9 cellular contexts compared by ENCODE assay signal in the genomic region with DNA sequence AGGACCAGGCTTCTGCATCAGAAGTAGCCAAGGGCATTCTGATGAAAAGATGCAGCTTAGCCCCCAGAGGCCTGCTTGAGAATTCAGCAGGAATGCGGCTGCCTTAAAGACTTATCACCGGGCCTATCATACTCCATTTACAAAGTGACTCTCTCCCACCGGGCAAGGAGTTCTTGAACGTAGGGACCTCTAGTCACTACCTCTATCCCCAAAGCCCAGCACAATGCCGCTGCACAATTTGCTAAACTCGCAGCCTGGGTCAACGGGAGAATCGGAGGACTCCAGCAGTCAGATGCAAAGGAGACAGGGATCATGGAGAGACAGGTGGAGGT. TPM values are rescaled to one million over a fixed set of nuclear protein-coding genes. Genes with fewer than 3 reads are reported as not detected.
DNase-seq lines count a peak whose midpoint lies in the region; ATAC-seq, FAIRE-seq and TF ChIP-seq lines count a peak whose summit lies in the region.
"Had no signal": no experiment of that assay in that cellular context is flagged by ENCODE, and none has a peak within 500 bp of the region (broad histone marks: within the 10 kb centered on the region; RNA-seq: fewer than 3 reads in every experiment).

No MANE protein-coding gene starts in this region.

- peak overlapping the region; percentile 93 to 98 for H3K4me3 ChIP-seq in CD4-positive, alpha-beta memory T cell (ENCODE audit: low read length in 2 of 2)
- H3K4me3 ChIP-seq in HUES48 (ENCODE audit: low read depth, low read length) (peak overlapping the region; percentile 100), GM12878 (peak overlapping the region; percentile 100)

- H4K20me1 ChIP-seq in GM12878 (ENCODE audit: control insufficient read depth, insufficient read depth) = no peaks in the 10 kb centered on the region; the same call in 1 of the 2 replicates

- peaks cover 5% of the 10 kb centered on the region for H3K36me3 ChIP-seq in CD4-positive, alpha-beta memory T cell (ENCODE audit: insufficient read depth, low read length)
- H3K36me3 ChIP-seq in HUES48 (ENCODE audit: control insufficient read depth, insufficient read depth, low read length) = peaks cover 39% of the 10 kb centered on the region
- H3K36me3 ChIP-seq in GM12878 (ENCODE audit: control insufficient read depth in 2 of 2, insufficient read depth in 2 of 2, low read length in 1 of 2) = peaks cover 3 to 8% of the 10 kb centered on the region in 2 experiments

- peaks cover 26 to 53% (median 34%) of the 10 kb centered on the region in 4 donors for H3K4me1 Mint-ChIP-seq in CD4-positive, alpha-beta memory T cell

- WGBS in GM12878 (ENCODE audit: insufficient coverage, insufficient replicate concordance, low lambda C conversion rate, missing lambda C conversion rate) = 12% methylated on average over 8 of the region's 8 CpGs

- peaks cover 8 to 37% of the 10 kb centered on the region in 2 donors for H3K36me3 Mint-ChIP-seq in CD4-positive, alpha-beta memory T cell

- no peak for FAIRE-seq in GM12878 (lab: Jason Lieb, UNC)

- no TSS peak for BruUV-seq in GM12878 (replicated peaks; lab: Mats Ljungman, UMichigan)

- RAD21 ChIA-PET in GM12878 (lab: Charles Lee; ENCODE audit: unreplicated experiment) = interaction anchor here (0.8 to 1.4 kb wide), 4 partner anchors 76 to 169 kb away, joined by 3 read pairs; a partner anchor contains a TSS

- SMC1A ChIA-PET in GM12878 (lab: Charles Lee; ENCODE audit: uncharacterized antibody, unreplicated experiment) = interaction anchor here (1.1 to 1.3 kb wide), 3 partner anchors 70 to 163 kb away, joined by 3 read pairs; no protein-coding TSS in a partner anchor

- CTCF ChIA-PET in CD4-positive, alpha-beta memory T cell (lab: Charles Lee; ENCODE audit: partially characterized antibody) = interaction anchor here (0.8 to 1.9 kb wide), 4 partner anchors 9 to 20 kb away, joined by 3 to 7 read pairs (median 4); no protein-coding TSS in a partner anchor
- CTCF ChIA-PET in GM12878 (lab: Yijun Ruan, JAX) = interaction anchor here (0.8 to 1.8 kb wide), 6 partner anchors 11 to 364 kb away, joined by 3 to 10 read pairs (median 4); no protein-coding TSS in a partner anchor

- peak overlapping the region; percentile 96 for H3K4me2 ChIP-seq in GM12878 (ENCODE audit: control insufficient read depth, insufficient read depth)

- peaks cover 18% of the 10 kb centered on the region for H3K79me2 ChIP-seq in GM12878 (ENCODE audit: control insufficient read depth, insufficient read depth, low read length)

- peak overlapping the region; percentile 85 for H3K9ac ChIP-seq in HUES48 (ENCODE audit: low read depth, low read length)
- H3K9ac ChIP-seq in GM12878 (ENCODE audit: control insufficient read depth, insufficient read depth, low read length) = peak overlapping the region; percentile 96

- peak overlapping the region; percentile 96 to 98 (median 97) for H3K27ac Mint-ChIP-seq in CD4-positive, alpha-beta memory T cell

- intact Hi-C loops in CD4-positive, alpha-beta memory T cell (cut with micrococcal nuclease) = loop anchor here (1.0 to 10.0 kb wide), 5 partner anchors 77 to 734 kb away; a partner anchor contains a TSS
- intact Hi-C loops in GM12878 (cut with micrococcal nuclease; ENCODE audit: unreplicated experiment) = no loop called here

- H2AFZ ChIP-seq in GM12878 (ENCODE audit: control insufficient read depth, low read depth, low read length) = peak overlapping the region; percentile 96

- H3K27me3 ChIP-seq in CD4-positive, alpha-beta memory T cell (ENCODE audit: insufficient read depth, low read length) = no peaks in the 10 kb centered on the region
- no peaks in the 10 kb centered on the region for H3K27me3 ChIP-seq in HUES48 (ENCODE audit: control insufficient read depth, insufficient read depth, low read length)
- H3K27me3 ChIP-seq in GM12878 (replicated peaks in 1 of 2; ENCODE audit: control insufficient read depth in 2 of 2, insufficient read depth in 2 of 2, low read length in 1 of 2) = no peaks in the 10 kb centered on the region

- POLR2A ChIA-PET in CD4-positive, alpha-beta memory T cell (lab: Charles Lee; ENCODE audit: partially characterized antibody) = interaction anchor here (0.8 to 4.7 kb wide), 14 partner anchors 10 to 563 kb away, joined by 3 to 51 read pairs (median 5); a partner anchor contains a TSS
- POLR2A ChIA-PET in GM12878 (lab: Charles Lee) = interaction anchor here (0.9 to 1.2 kb wide), 2 partner anchors 75 to 77 kb away, joined by 4 read pairs; a partner anchor contains a TSS

- ATAC-seq in GM21447 (IDR thresholded peaks at IDR 0.05; ENCODE audit: unreplicated experiment) (peak; percentile 22), GM12878 (peak; percentile 18)

- in situ Hi-C loops in GM12878 (cut with MboI) = loop anchor here (5.0 kb wide), 1 partner anchor 525 kb away; no protein-coding TSS in a partner anchor

- H3K27ac ChIP-seq in CD4-positive, alpha-beta memory T cell (ENCODE audit: low read depth, low read length) = peak overlapping the region; percentile 87
- H3K27ac ChIP-seq in HUES48 (ENCODE audit: low read depth, low read length) (peak overlapping the region; percentile 96), GM12878 (ENCODE audit: control insufficient read depth, insufficient read depth) (peak overlapping the region; percentile 96), substantia nigra (ENCODE audit: low read depth, low read length, poor library complexity, severe bottlenecking) (peak overlapping the region; percentile 91)

- TF ChIP-seq EP300 in GM12878 (IDR thresholded peaks at IDR 0.05; ENCODE audit: borderline replicate concordance in 1 of 2, control insufficient read depth in 1 of 2, low read depth in 2 of 2, low read length in 2 of 2) = no peak

- no peaks in the 10 kb centered on the region for H3K27me3 Mint-ChIP-seq in CD4-positive, alpha-beta memory T cell

- peaks cover 37% of the 10 kb centered on the region for H3K4me1 ChIP-seq in CD4-positive, alpha-beta memory T cell (ENCODE audit: insufficient read depth, low read length)
- peaks cover 9% of the 10 kb centered on the region for H3K4me1 ChIP-seq in HUES48 (ENCODE audit: control insufficient read depth, insufficient read depth, low read length)
- H3K4me1 ChIP-seq in GM12878 (ENCODE audit: control insufficient read depth, insufficient read depth, low read length) = no peaks in the 10 kb centered on the region

- no peak for TF ChIP-seq POLR2A in GM12878 (IDR thresholded peaks at IDR 0.05; ENCODE audit: low read depth, low read length)

- TF ChIP-seq CTCF in GM12878 (IDR thresholded peaks at IDR 0.05 in 2 of 3, conservative IDR thresholded peaks at IDR 0.05 in 1 of 3; ENCODE audit: control insufficient read depth in 2 of 3, extremely low read depth in 1 of 3, insufficient read depth in 1 of 3, low read depth in 3 of 3, low read length in 3 of 3) = no peak

- no peaks in the 10 kb centered on the region for H3K9me3 ChIP-seq in CD4-positive, alpha-beta memory T cell (ENCODE audit: control insufficient read depth in 1 of 2, low read length in 2 of 2)
- H3K9me3 ChIP-seq in HUES48 (ENCODE audit: control insufficient read depth, insufficient read depth, low read length) (no peaks in the 10 kb centered on the region), GM12878 (replicated peaks; ENCODE audit: control insufficient read depth, insufficient read depth, low read length) (no peaks in the 10 kb centered on the region)

- no peak for DNase-seq in CD4-positive, alpha-beta memory T cell
- DNase-seq in GM12878 (ENCODE audit: low read depth, low spot score) = no peak
- peak; percentile 62 for DNase-seq in iris pigment epithelial cell (ENCODE audit: low read depth)
- DNase-seq in substantia nigra (lab: John Stamatoyannopoulos, UW) = no peak
- no peak for DNase-seq in SHP77 (lab: John Stamatoyannopoulos, UW)
- no peak for DNase-seq in NCI-H1105 (lab: John Stamatoyannopoulos, UW)

- TF ChIP-seq RAD21 in GM12878 (IDR thresholded peaks at IDR 0.05; ENCODE audit: insufficient read depth, low read depth, low read length) = no peak

- peak overlapping the region; percentile 95 to 100 (median 98) for H3K4me3 Mint-ChIP-seq in CD4-positive, alpha-beta memory T cell

- no peaks in the 10 kb centered on the region for H3K9me3 Mint-ChIP-seq in CD4-positive, alpha-beta memory T cell

RNA-seq across cellular contexts. Expression of a gene that starts 0.7 kb away (rescaled TPM):
- total RNA-seq in CD4-positive, alpha-beta memory T cell = 10 to 100 TPM; 16.5 to 18.1 TPM
- 10 to 100 TPM; 10.4 to 12.1 TPM for polyA plus RNA-seq in CD4-positive, alpha-beta memory T cell
- total RNA-seq in GM12878 (2013; cell fraction: nucleolus; rRNA removed) = 7.7 and 8.3 TPM in 2 replicates
- total RNA-seq in GM12878 (2014; rRNA removed) (13.4 and 18.0 TPM in 2 replicates), GM12878 (2014; rRNA removed; fragmentation: Illumina TruSeq; extraction: Trizol) (18.4 and 19.8 TPM in 2 replicates), GM12878 (2021) (15.5 and 16.5 TPM in 2 replicates)
- polyA plus RNA-seq in GM12878 (2011; ENCODE audit: low read depth) = 9.6 TPM
- polyA plus RNA-seq in GM12878 (2011; rRNA removed) (13.1 and 17.1 TPM in 2 replicates), GM12878 (2014; fragmentation: Illumina TruSeq; extraction: Trizol) (12.3 and 13.0 TPM in 2 replicates), GM12878 (2014; fragmentation: Nextera tagmentation; extraction: Ambion mirVana) (10 to 100 TPM; 15.9 to 20.9 TPM), GM12878 (2014; rRNA removed) (11.2 and 11.5 TPM in 2 replicates), GM12878 (2016; fragmentation: Nextera tagmentation; extraction: Ambion mirVana) (10 to 100 TPM; 17.1 to 18.0 TPM)
- polyA plus RNA-seq in GM12878 (2011; cell fraction: cytosol; rRNA removed) = 6.9 and 8.1 TPM in 2 replicates
- 4.9 and 6.5 TPM in 2 replicates for polyA plus RNA-seq in GM12878 (2011; cell fraction: nucleus; rRNA removed)
- polyA plus RNA-seq in GM12878 (2012) = 9.6 and 13.3 TPM in 2 replicates
- polyA minus RNA-seq in GM12878 (2011; rRNA and poly(A)+ RNA removed) = 11.2 and 14.5 TPM in 2 replicates
- polyA minus RNA-seq in GM12878 (2011; cell fraction: cytosol; rRNA and poly(A)+ RNA removed) = 4.8 and 6.8 TPM in 2 replicates
- polyA minus RNA-seq in GM12878 (2011; cell fraction: nucleus; rRNA and poly(A)+ RNA removed) = 2.3 and 5.6 TPM in 2 replicates

RNA-seq across cellular contexts. Expression of a gene that starts 27.8 kb away (rescaled TPM):
- not detected for total RNA-seq in CD4-positive, alpha-beta memory T cell
- polyA plus RNA-seq in CD4-positive, alpha-beta memory T cell = not detected
- not detected in 2 replicates for total RNA-seq in GM12878 (2013; cell fraction: nucleolus; rRNA removed)
- total RNA-seq in GM12878 (2014; rRNA removed) (not detected in 2 replicates), GM12878 (2014; rRNA removed; fragmentation: Illumina TruSeq; extraction: Trizol) (not detected in 2 replicates), GM12878 (2021) (not detected in 2 replicates)
- not detected for polyA plus RNA-seq in GM12878 (2011; ENCODE audit: low read depth)
- polyA plus RNA-seq in GM12878 (2011; rRNA removed) (not detected in 2 replicates), GM12878 (2014; fragmentation: Illumina TruSeq; extraction: Trizol) (not detected in 2 replicates), GM12878 (2014; fragmentation: Nextera tagmentation; extraction: Ambion mirVana) (not detected), GM12878 (2014; rRNA removed) (not detected in 2 replicates), GM12878 (2016; fragmentation: Nextera tagmentation; extraction: Ambion mirVana) (not detected)
- polyA plus RNA-seq in GM12878 (2011; cell fraction: cytosol; rRNA removed) = not detected in 2 replicates
- not detected in 2 replicates for polyA plus RNA-seq in GM12878 (2011; cell fraction: nucleus; rRNA removed)
- not detected in 2 replicates for polyA plus RNA-seq in GM12878 (2012)
- polyA minus RNA-seq in GM12878 (2011; rRNA and poly(A)+ RNA removed) = not detected in 2 replicates
- polyA minus RNA-seq in GM12878 (2011; cell fraction: cytosol; rRNA and poly(A)+ RNA removed) = not detected in 2 replicates
- not detected in 2 replicates for polyA minus RNA-seq in GM12878 (2011; cell fraction: nucleus; rRNA and poly(A)+ RNA removed)
- total RNA-seq: subcutaneous adipose tissue had no signal

RNA-seq across cellular contexts. Expression of a gene that starts 39.0 kb away (rescaled TPM):
- not detected for total RNA-seq in CD4-positive, alpha-beta memory T cell
- not detected for polyA plus RNA-seq in CD4-positive, alpha-beta memory T cell
- not detected in 2 replicates for total RNA-seq in GM12878 (2013; cell fraction: nucleolus; rRNA removed)
- total RNA-seq in GM12878 (2014; rRNA removed) = not detected in 2 replicates
- not detected in 2 replicates for total RNA-seq in GM12878 (2014; rRNA removed; fragmentation: Illumina TruSeq; extraction: Trizol)
- total RNA-seq in GM12878 (2021) = not detected in 2 replicates
- polyA plus RNA-seq in GM12878 (2011; ENCODE audit: low read depth) = not detected
- not detected in 2 replicates for polyA plus RNA-seq in GM12878 (2011; rRNA removed)
- polyA plus RNA-seq in GM12878 (2011; cell fraction: cytosol; rRNA removed) = not detected in 2 replicates
- not detected in 2 replicates for polyA plus RNA-seq in GM12878 (2011; cell fraction: nucleus; rRNA removed)
- polyA plus RNA-seq in GM12878 (2012) = not detected in 2 replicates
- polyA plus RNA-seq in GM12878 (2014; fragmentation: Illumina TruSeq; extraction: Trizol) = not detected in 2 replicates
- not detected for polyA plus RNA-seq in GM12878 (2014; fragmentation: Nextera tagmentation; extraction: Ambion mirVana)
- not detected in 2 replicates for polyA plus RNA-seq in GM12878 (2014; rRNA removed)
- not detected for polyA plus RNA-seq in GM12878 (2016; fragmentation: Nextera tagmentation; extraction: Ambion mirVana)
- polyA minus RNA-seq in GM12878 (2011; rRNA and poly(A)+ RNA removed) = not detected in 2 replicates
- polyA minus RNA-seq in GM12878 (2011; cell fraction: cytosol; rRNA and poly(A)+ RNA removed) = not detected in 2 replicates
- not detected in 2 replicates for polyA minus RNA-seq in GM12878 (2011; cell fraction: nucleus; rRNA and poly(A)+ RNA removed)
- total RNA-seq: subcutaneous adipose tissue had no signal
